1 cellular context compared by ENCODE assay signal in genomic region chr20:47454298-47455132, GRCh38.
TF ChIP-seq lines count a peak whose summit lies in the region.

No MANE protein-coding gene starts in this region.

TF ChIP-seq in K562, 482 proteins besides CTCF, POLR2A, EP300 and RAD21 (continued from another document):
- TF ChIP-seq GABPB1 (CRISPR knock-in tag; IDR thresholded peaks at IDR 0.05), result no peak
- no peak for TF ChIP-seq PATZ1 (CRISPR knock-in tag; IDR thresholded peaks at IDR 0.05; ENCODE audit: borderline replicate concordance)
- no peak for TF ChIP-seq ZNF280B (CRISPR knock-in tag; IDR thresholded peaks at IDR 0.05)
TF ChIP-seq in K562: peak in this region for 1.
